In genomic region chr1:230141002-230141648, GRCh38 we compare ENCODE assay signal across 11 cellular contexts.
DNase-seq lines count a peak whose midpoint lies in the region; ATAC-seq, FAIRE-seq and TF ChIP-seq lines count a peak whose summit lies in the region.
"Had no signal": no experiment of that assay in that cellular context is flagged by ENCODE, and none has a peak within 500 bp of the region (broad histone marks: within the 10 kb centered on the region; RNA-seq: fewer than 3 reads in every experiment).

No MANE protein-coding gene starts in this region.

- no peaks in the 10 kb centered on the region for H3K9me3 ChIP-seq in AG04450 (ENCODE audit: control insufficient read depth, insufficient read depth, low read length)

- CTCF ChIA-PET in AG04450 (lab: Charles Lee), result no interaction called here

- no peaks in the 10 kb centered on the region for H3K27me3 ChIP-seq in AG04450 (ENCODE audit: control insufficient read depth, insufficient read depth, low read length)

- no peaks in the 10 kb centered on the region for H3K27me3 Mint-ChIP-seq in activated T-helper 17 cell treated with anti-CD3 and anti-CD28 coated beads, Interleukin-2, amount 50 U/mL, for 72 hours

- H3K9me3 Mint-ChIP-seq in activated T-helper 17 cell treated with anti-CD3 and anti-CD28 coated beads, Interleukin-2, amount 50 U/mL, for 72 hours, result no peaks in the 10 kb centered on the region

- POLR2A ChIA-PET in AG04450 (lab: Yijun Ruan, JAX), result interaction anchor here (0.6 to 1.6 kb wide), 3 partner anchors 36 to 74 kb away, joined by 3 to 4 read pairs (median 3); partner anchors contain the start of gene GALNT2

- no peaks in the 10 kb centered on the region for H3K36me3 Mint-ChIP-seq in activated T-helper 17 cell treated with anti-CD3 and anti-CD28 coated beads, Interleukin-2, amount 50 U/mL, for 72 hours (ENCODE audit: low read depth)

- FAIRE-seq in GM19239 (lab: Jason Lieb, UNC), result peak; percentile 35
- FAIRE-seq: RCC 7860 had no signal

- H3K4me3 Mint-ChIP-seq in activated T-helper 17 cell treated with anti-CD3 and anti-CD28 coated beads, Interleukin-2, amount 50 U/mL, for 72 hours, result no peak overlapping the region

- no peak for TF ChIP-seq CTCF in AG04450 (IDR thresholded peaks at IDR 0.05; ENCODE audit: low read depth, low read length)

- ATAC-seq in activated T-helper 17 cell treated with anti-CD3 and anti-CD28 coated beads, Interleukin-2, amount 50 U/mL, for 72 hours (replicated peaks), result peak; percentile 66
- no peak for ATAC-seq in HG03378 (IDR thresholded peaks at IDR 0.05; ENCODE audit: unreplicated experiment)
- ATAC-seq in HG03469 (IDR thresholded peaks at IDR 0.05; ENCODE audit: unreplicated experiment), result no peak
- no peak for ATAC-seq in HG02623 (IDR thresholded peaks at IDR 0.05; ENCODE audit: unreplicated experiment)

- H3K4me3 ChIP-seq in AG04450 (ENCODE audit: low read depth, low read length), result no peak overlapping the region

- H3K27ac ChIP-seq in AG04450 (ENCODE audit: low read depth, low read length), result peak overlapping the region; percentile 61

- peaks cover 17% of the 10 kb centered on the region for H3K4me1 Mint-ChIP-seq in activated T-helper 17 cell treated with anti-CD3 and anti-CD28 coated beads, Interleukin-2, amount 50 U/mL, for 72 hours

- no peak overlapping the region for H3K27ac Mint-ChIP-seq in activated T-helper 17 cell treated with anti-CD3 and anti-CD28 coated beads, Interleukin-2, amount 50 U/mL, for 72 hours

- no peak for DNase-seq in AG04450 (ENCODE audit: low read depth, low spot score)
- no peak for DNase-seq in GM19239 (ENCODE audit: insufficient read length, low spot score)
- DNase-seq in hepatic stellate cell (ENCODE audit: low spot score), result peak; percentile 59
- DNase-seq in C1 segment of cervical spinal cord (lab: John Stamatoyannopoulos, UW), result no peak
- DNase-seq: central memory CD4-positive, alpha-beta T cell; NCI-H510A had no signal
